1 cellular context compared by ENCODE assay signal in the genomic region with DNA sequence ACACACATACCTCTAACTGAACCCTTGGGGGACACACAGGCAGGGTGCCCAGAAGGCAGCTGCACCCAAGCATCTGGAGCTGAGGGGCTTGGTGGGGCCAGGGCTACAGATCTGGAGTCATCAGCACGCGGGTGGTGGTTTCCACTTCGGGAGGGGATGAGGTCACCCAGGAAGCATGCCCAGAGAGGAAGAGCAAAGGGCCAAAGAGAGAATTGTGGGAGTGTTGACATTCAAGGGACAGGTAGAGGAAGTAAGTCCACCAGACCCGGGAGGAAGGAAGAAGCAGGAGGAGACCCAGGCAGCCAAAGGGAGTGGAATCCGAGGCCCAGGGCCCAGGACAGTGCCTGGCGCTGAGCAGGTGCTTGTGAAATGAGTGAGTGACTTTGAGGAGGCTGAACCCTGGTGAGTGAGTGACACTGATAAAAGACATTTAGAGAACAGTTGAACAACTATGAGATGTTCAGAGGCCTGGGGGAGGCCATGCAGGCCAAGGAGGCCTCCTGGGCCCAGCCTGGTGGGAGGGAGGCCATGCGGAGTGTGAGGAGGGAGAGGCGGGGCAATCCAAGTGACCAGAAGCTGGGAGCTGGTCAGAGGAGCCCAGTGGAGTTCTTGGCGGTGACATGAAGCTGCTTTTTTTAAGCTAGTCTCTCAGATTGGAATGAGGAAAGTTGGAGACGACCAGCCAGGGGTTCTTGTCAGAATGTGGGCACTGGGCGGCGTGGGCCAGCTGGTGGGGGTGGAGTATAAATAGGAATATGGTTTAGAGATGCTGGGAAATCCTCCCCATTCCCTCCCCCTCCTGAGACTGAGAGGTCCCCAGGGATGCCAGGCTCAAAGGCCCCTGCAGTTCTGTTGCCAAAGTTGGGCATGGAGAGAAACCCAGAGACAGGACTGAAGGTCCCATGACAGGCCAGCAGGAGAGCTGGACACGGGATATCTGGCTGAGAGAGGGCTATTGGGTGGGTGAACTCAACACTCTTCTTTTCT.
TF ChIP-seq lines count a peak whose summit lies in the region.

No MANE protein-coding gene starts in this region.

TF ChIP-seq in IMR-90, 13 proteins besides CTCF, POLR2A, EP300 and RAD21:
- TF ChIP-seq FOS (IDR thresholded peaks at IDR 0.05; ENCODE audit: low read depth, low read length) (no peak), SMC3 (IDR thresholded peaks at IDR 0.05; ENCODE audit: low read depth, low read length) (no peak), MAZ (IDR thresholded peaks at IDR 0.05; ENCODE audit: borderline replicate concordance, low read depth, low read length) (no peak), CHD1 (IDR thresholded peaks at IDR 0.05; ENCODE audit: low read depth, low read length) (no peak), MAFK (IDR thresholded peaks at IDR 0.05; ENCODE audit: low read depth, low read length) (no peak), RCOR1 (IDR thresholded peaks at IDR 0.05; ENCODE audit: insufficient replicate concordance, low read length) (no peak), BHLHE40 (IDR thresholded peaks at IDR 0.05; ENCODE audit: low read depth, low read length) (no peak), NFE2L2 (IDR thresholded peaks at IDR 0.05; ENCODE audit: low read depth, low read length) (no peak), MXI1 (IDR thresholded peaks at IDR 0.05; ENCODE audit: borderline replicate concordance, low read depth, low read length) (no peak), RFX5 (IDR thresholded peaks at IDR 0.05; ENCODE audit: low read depth, low read length) (no peak), CEBPB (IDR thresholded peaks at IDR 0.05; ENCODE audit: low read depth, low read length) (no peak)
- TF ChIP-seq, protein P1, sequence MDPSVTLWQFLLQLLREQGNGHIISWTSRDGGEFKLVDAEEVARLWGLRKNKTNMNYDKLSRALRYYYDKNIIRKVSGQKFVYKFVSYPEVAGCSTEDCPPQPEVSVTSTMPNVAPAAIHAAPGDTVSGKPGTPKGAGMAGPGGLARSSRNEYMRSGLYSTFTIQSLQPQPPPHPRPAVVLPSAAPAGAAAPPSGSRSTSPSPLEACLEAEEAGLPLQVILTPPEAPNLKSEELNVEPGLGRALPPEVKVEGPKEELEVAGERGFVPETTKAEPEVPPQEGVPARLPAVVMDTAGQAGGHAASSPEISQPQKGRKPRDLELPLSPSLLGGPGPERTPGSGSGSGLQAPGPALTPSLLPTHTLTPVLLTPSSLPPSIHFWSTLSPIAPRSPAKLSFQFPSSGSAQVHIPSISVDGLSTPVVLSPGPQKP (IDR thresholded peaks at IDR 0.05; ENCODE audit: borderline replicate concordance, low read depth, low read length), result no peak
- TF ChIP-seq, protein P2, sequence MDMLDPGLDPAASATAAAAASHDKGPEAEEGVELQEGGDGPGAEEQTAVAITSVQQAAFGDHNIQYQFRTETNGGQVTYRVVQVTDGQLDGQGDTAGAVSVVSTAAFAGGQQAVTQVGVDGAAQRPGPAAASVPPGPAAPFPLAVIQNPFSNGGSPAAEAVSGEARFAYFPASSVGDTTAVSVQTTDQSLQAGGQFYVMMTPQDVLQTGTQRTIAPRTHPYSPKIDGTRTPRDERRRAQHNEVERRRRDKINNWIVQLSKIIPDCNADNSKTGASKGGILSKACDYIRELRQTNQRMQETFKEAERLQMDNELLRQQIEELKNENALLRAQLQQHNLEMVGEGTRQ (IDR thresholded peaks at IDR 0.05; ENCODE audit: low read depth, low read length), result no peak
